ENCODE assay signal across 11 cellular contexts in the genomic region with DNA sequence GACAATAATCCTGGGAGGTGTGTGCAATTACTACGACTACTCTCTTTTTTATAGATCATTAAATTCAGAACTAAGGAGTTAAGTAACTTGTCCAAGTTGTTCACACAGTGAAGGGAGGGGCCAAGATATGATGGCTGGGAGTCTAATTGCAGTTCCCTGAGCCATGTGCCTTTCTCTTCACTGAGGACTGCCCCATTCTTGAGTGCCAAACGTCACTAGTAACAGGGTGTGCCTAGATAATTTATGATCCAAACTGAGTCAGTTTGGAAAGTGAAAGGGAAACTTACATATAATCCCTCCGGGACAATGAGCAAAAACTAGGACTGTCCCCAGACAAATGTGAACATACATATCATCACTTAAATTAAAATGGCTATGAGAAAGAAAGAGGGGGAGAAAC. TPM values are rescaled to one million over a fixed set of nuclear protein-coding genes. Genes with fewer than 3 reads are reported as not detected.
A peak's percentile ranks its signal among the peaks of the same experiment; 100 is the strongest.
DNase-seq lines count a peak whose midpoint lies in the region; ATAC-seq, FAIRE-seq and TF ChIP-seq lines count a peak whose summit lies in the region.
"Had no signal": no experiment of that assay in that cellular context is flagged by ENCODE, and none has a peak within 500 bp of the region (broad histone marks: within the 10 kb centered on the region; RNA-seq: fewer than 3 reads in every experiment).

No MANE protein-coding gene starts in this region.

- WGBS in pancreas, 2 donors = 43 to 48% methylated on average over 3 of the region's 3 CpGs

- H3K27me3 Mint-ChIP-seq in activated CD8-positive, alpha-beta memory T cell treated with anti-CD3 and anti-CD28 coated beads, Interleukin-2, amount 10 ng/mL, durations not matched to agents 7 days and 5 days = no peaks in the 10 kb centered on the region
- no peaks in the 10 kb centered on the region for H3K27me3 Mint-ChIP-seq in stimulated activated naive CD8-positive, alpha-beta T cell treated with anti-CD3 and anti-CD28 coated beads, Interleukin-15, Interleukin-2, amounts not matched to agents 100 ng/mL and 50 ng/mL, for 24 hours

- no peaks in the 10 kb centered on the region for H3K27me3 ChIP-seq in pancreas

- peaks cover 59% of the 10 kb centered on the region for H3K36me3 Mint-ChIP-seq in activated CD8-positive, alpha-beta memory T cell treated with anti-CD3 and anti-CD28 coated beads, Interleukin-2, amount 10 ng/mL, durations not matched to agents 7 days and 5 days
- peaks cover 87% of the 10 kb centered on the region for H3K36me3 Mint-ChIP-seq in stimulated activated naive CD8-positive, alpha-beta T cell treated with anti-CD3 and anti-CD28 coated beads, Interleukin-15, Interleukin-2, amounts not matched to agents 100 ng/mL and 50 ng/mL, for 24 hours (ENCODE audit: low read depth)

- H3K4me3 Mint-ChIP-seq in activated CD8-positive, alpha-beta memory T cell treated with anti-CD3 and anti-CD28 coated beads, Interleukin-2, amount 10 ng/mL, durations not matched to agents 7 days and 5 days = no peak overlapping the region
- peak overlapping the region; percentile 18 for H3K4me3 Mint-ChIP-seq in stimulated activated naive CD8-positive, alpha-beta T cell treated with anti-CD3 and anti-CD28 coated beads, Interleukin-15, Interleukin-2, amounts not matched to agents 100 ng/mL and 50 ng/mL, for 24 hours

- H3K36me3 ChIP-seq in pancreas = peaks cover 0 to 3% (median 0%) of the 10 kb centered on the region in 3 donors

- H3K27ac ChIP-seq in pancreas = no peak overlapping the region

- no peaks in the 10 kb centered on the region for H3K9me3 ChIP-seq in pancreas

- CTCF ChIA-PET in activated CD8-positive, alpha-beta memory T cell treated with anti-CD3 and anti-CD28 coated beads, Interleukin-2, amount 10 ng/mL, durations not matched to agents 7 days and 5 days (lab: Charles Lee) = no interaction called here

- no peak for DNase-seq in activated CD8-positive, alpha-beta memory T cell treated with anti-CD3 and anti-CD28 coated beads, Interleukin-2, amount 10 ng/mL, durations not matched to agents 7 days and 5 days
- no peak for DNase-seq in activated CD8-positive, alpha-beta memory T cell treated with anti-CD3 and anti-CD28 coated beads, Interleukin-2, amount 50 U/mL, for 48 hours
- DNase-seq in RKO (ENCODE audit: low spot score) (peak; percentile 5), pancreas (no peak), ecto neural progenitor cell (ENCODE audit: low spot score) (no peak)
- no peak for DNase-seq in activated effector memory CD4-positive, alpha-beta T cell treated with Interleukin-2 at 50 U/mL for 16 hours
- DNase-seq: AML-193, NCI-H526, trophoblast cell had no signal

- peaks cover 51% of the 10 kb centered on the region for H3K4me1 Mint-ChIP-seq in activated CD8-positive, alpha-beta memory T cell treated with anti-CD3 and anti-CD28 coated beads, Interleukin-2, amount 10 ng/mL, durations not matched to agents 7 days and 5 days
- peaks cover 78% of the 10 kb centered on the region for H3K4me1 Mint-ChIP-seq in stimulated activated naive CD8-positive, alpha-beta T cell treated with anti-CD3 and anti-CD28 coated beads, Interleukin-15, Interleukin-2, amounts not matched to agents 100 ng/mL and 50 ng/mL, for 24 hours (ENCODE audit: low read depth)

- H3K4me1 ChIP-seq in pancreas = no peaks in the 10 kb centered on the region

- no peaks in the 10 kb centered on the region for H3K9me3 Mint-ChIP-seq in activated CD8-positive, alpha-beta memory T cell treated with anti-CD3 and anti-CD28 coated beads, Interleukin-2, amount 10 ng/mL, durations not matched to agents 7 days and 5 days (ENCODE audit: low read depth)
- peaks cover 4% of the 10 kb centered on the region for H3K9me3 Mint-ChIP-seq in stimulated activated naive CD8-positive, alpha-beta T cell treated with anti-CD3 and anti-CD28 coated beads, Interleukin-15, Interleukin-2, amounts not matched to agents 100 ng/mL and 50 ng/mL, for 24 hours

- ATAC-seq in activated CD8-positive, alpha-beta memory T cell treated with anti-CD3 and anti-CD28 coated beads, Interleukin-2, amount 10 ng/mL, durations not matched to agents 7 days and 5 days = peak; percentile 50
- ATAC-seq in esophagus mucosa (peak; percentile 92), pancreas (no peak)

- no peak for TF ChIP-seq CTCF in pancreas (IDR thresholded peaks at IDR 0.05)

- no peak overlapping the region for H3K4me3 ChIP-seq in pancreas

- intact Hi-C loops in pancreas (cut with DNase I) = no loop called here

- no peak for FAIRE-seq in pancreas (lab: Jason Lieb, UNC)

- peak overlapping the region; percentile 80 for H3K27ac Mint-ChIP-seq in activated CD8-positive, alpha-beta memory T cell treated with anti-CD3 and anti-CD28 coated beads, Interleukin-2, amount 10 ng/mL, durations not matched to agents 7 days and 5 days
- H3K27ac Mint-ChIP-seq in stimulated activated naive CD8-positive, alpha-beta T cell treated with anti-CD3 and anti-CD28 coated beads, Interleukin-15, Interleukin-2, amounts not matched to agents 100 ng/mL and 50 ng/mL, for 24 hours = peak overlapping the region; percentile 83

RNA-seq across cellular contexts. Expression of a gene that starts 20.2 kb away (rescaled TPM):
- 10 to 100 TPM; 10.4 to 30.7 TPM for total RNA-seq in activated CD8-positive, alpha-beta memory T cell treated with anti-CD3 and anti-CD28 coated beads, Interleukin-2, amount 10 ng/mL, durations not matched to agents 7 days and 5 days
- total RNA-seq in esophagus mucosa (1.7 TPM), pancreas (1 to 10 TPM in 4 of 6 donors, under 1 TPM in 2; 0.04 to 3.9 (median 2.3) TPM)
- under 1 TPM; 0.23 to 0.52 TPM for polyA plus RNA-seq in pancreas

Comparison
In these comparisons a context has a peak if more than half of its experiments do, and no peak if none do; other contexts are left out.
1. ATAC-seq: peak in activated CD8-positive, alpha-beta memory T cell treated with anti-CD3 and anti-CD28 coated beads, Interleukin-2, amount 10 ng/mL, durations not matched to agents 7 days and 5 days (single experiment) and esophagus mucosa (single experiment); none in pancreas (0 of 4).